ENCODE assay signal across 9 cellular contexts in the genomic region with DNA sequence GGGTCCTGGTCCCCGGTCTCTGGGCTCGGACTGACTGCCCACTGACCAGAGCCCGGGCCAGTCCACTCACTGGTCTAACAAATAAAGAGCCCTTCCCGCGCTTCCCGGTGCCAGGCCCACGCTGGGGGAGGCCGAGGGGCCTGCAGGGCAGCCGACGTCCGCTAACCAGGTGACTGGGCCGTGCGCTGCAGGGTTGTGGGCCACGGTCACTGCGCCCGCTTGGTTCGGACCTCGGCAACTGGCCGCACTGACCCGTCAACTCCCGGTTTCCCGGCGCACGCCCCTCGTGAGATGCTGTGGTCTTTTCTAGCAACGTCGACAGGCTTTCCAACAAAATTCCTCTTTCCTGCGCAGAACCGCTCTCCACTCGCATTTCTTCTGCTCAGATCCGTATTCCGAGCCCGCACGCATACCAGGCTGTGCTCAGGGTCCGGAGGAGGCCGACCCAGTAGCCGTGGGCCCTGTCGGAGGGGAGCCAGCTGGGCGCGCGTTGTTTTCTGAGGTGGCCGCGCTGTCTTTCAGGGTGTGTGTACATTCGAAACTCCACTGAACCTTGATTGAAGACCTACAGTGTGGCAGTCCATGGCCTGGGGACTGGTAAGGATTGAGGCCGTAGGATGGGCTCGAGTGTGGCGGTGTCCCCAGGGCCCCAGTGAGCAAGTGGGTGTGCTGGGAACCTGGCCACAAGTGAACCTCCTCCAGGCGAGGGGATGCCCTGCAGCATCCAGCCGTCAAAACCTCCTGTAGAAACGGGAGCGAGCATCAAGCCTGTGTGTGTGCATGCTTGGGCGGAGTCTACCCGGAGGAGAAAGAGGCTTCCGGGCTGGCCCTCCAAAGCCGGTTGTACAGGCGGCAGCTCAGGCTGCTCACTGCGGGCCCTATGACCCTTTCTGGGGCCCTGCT. TPM values are rescaled to one million over a fixed set of nuclear protein-coding genes. Genes with fewer than 3 reads are reported as not detected.
DNase-seq lines count a peak whose midpoint lies in the region; ATAC-seq, FAIRE-seq and TF ChIP-seq lines count a peak whose summit lies in the region.
"Had no signal": no experiment of that assay in that cellular context is flagged by ENCODE, and none has a peak within 500 bp of the region (broad histone marks: within the 10 kb centered on the region; RNA-seq: fewer than 3 reads in every experiment).

No MANE protein-coding gene starts in this region.

- no peaks in the 10 kb centered on the region for H3K9me3 ChIP-seq in tibial artery

- FAIRE-seq in bronchial epithelial cell (lab: Jason Lieb, UNC), result no peak
- FAIRE-seq: A204.1 had no signal

- ATAC-seq in HG03039 (IDR thresholded peaks at IDR 0.05; ENCODE audit: unreplicated experiment), result no peak

- H3K27ac ChIP-seq in tibial artery, result peak overlapping the region; percentile 83 to 92

- TF ChIP-seq CTCF in bronchial epithelial cell (IDR thresholded peaks at IDR 0.05; ENCODE audit: insufficient read depth, low read length, severe bottlenecking) (no peak), tibial artery (IDR thresholded peaks at IDR 0.05) (no peak)

- H3K4me1 ChIP-seq in tibial artery, result peaks cover 0 to 83% (median 76%) of the 10 kb centered on the region in 4 donors

- intact Hi-C loops in tibial artery (cut with DNase I; ENCODE audit: low total_unique reads), result loop anchor here (10.0 kb wide), 1 partner anchor 60 kb away; no protein-coding TSS in a partner anchor

- H3K36me3 ChIP-seq in bronchial epithelial cell (ENCODE audit: control insufficient read depth, insufficient read depth, low read length), result no peaks in the 10 kb centered on the region
- no peaks in the 10 kb centered on the region for H3K36me3 ChIP-seq in tibial artery

- peak; percentile 15 for DNase-seq in DMS 273 (lab: John Stamatoyannopoulos, UW; ENCODE audit: unreplicated experiment)
- DNase-seq in DMS 273 treated with DMSO at 0.1 percent for 48 hours (lab: John Stamatoyannopoulos, UW), result no peak
- peak; percentile 78 to 92 for DNase-seq in NCI-H526 (lab: John Stamatoyannopoulos, UW)
- DNase-seq in bronchial epithelial cell (ENCODE audit: low read depth), result peak; percentile 46
- DNase-seq in left kidney (ENCODE audit: low read depth, low spot score), result peak; percentile 72
- peak in 1 of 2 donors; percentile 75 for DNase-seq in tibial artery
- DNase-seq in stimulated activated CD4-positive, alpha-beta T cell treated with anti-CD3 and anti-CD28 coated beads, Interleukin-4, amount 100 ng/mL, for 24 hours, result no peak

- H3K4me3 ChIP-seq in bronchial epithelial cell (ENCODE audit: low read depth, low read length) (peak overlapping the region; percentile 43), tibial artery (peak overlapping the region; percentile 72 to 78)

- H3K27me3 ChIP-seq in bronchial epithelial cell (ENCODE audit: control insufficient read depth, insufficient read depth, low read length), result no peaks in the 10 kb centered on the region
- H3K27me3 ChIP-seq in tibial artery, result no peaks in the 10 kb centered on the region

RNA-seq across cellular contexts. Expression of gene NT5DC2, which starts 0.9 kb away (rescaled TPM):
- total RNA-seq in bronchial epithelial cell, result 29.7 and 35.5 TPM in 2 replicates

RNA-seq across cellular contexts. Expression of gene UQCC5, which starts 1.9 kb away (rescaled TPM):
- 0.79 and 5.6 TPM in 2 replicates for total RNA-seq in bronchial epithelial cell

RNA-seq across cellular contexts. Expression of gene STAB1, which starts 39.4 kb away (rescaled TPM):
- under 0.01 and 0.13 TPM in 2 replicates for total RNA-seq in bronchial epithelial cell

Comparison
In these comparisons a context has a peak if more than half of its experiments do, and no peak if none do; other contexts are left out.
1. DNase-seq: peak in DMS 273 (single experiment), NCI-H526 (2 of 2), bronchial epithelial cell (single experiment) and left kidney (single experiment); none in DMS 273 treated with DMSO at 0.1 percent for 48 hours (single experiment) and stimulated activated CD4-positive, alpha-beta T cell treated with anti-CD3 and anti-CD28 coated beads, Interleukin-4, amount 100 ng/mL, for 24 hours (single experiment).